In the genomic region with DNA sequence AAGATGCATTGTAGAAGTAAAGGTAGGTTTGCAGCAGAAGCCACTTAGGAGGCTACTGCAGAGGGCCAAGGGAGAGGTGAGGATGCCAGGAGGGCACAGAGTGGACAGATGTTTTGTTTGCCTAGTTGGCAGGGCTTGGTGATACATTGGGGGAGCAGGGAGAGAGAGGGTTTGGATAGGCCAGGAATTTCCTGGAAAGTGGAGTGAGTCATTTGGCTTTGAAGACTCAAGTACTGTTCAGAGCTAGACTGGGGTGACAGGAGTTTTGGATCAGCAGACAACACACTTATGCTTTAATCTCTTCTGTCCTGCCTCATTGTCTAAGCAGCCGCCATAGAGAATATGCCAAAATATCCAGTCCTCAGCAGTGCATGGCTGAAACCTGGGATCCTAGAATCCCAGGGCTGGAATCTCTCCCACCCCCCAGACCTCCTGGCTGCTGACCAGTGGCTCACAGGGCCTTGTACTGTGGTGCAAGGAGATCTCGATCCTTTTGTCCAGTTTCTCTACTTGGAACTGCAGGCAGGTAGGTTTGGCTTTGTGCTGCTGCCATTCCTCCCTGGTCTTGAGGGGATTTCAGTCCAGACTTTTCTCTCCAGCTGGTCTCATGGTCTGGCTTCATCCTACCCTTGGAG, we compare ENCODE assay signal across 9 cellular contexts. TPM values are rescaled to one million over a fixed set of nuclear protein-coding genes. Genes with fewer than 3 reads are reported as not detected.
DNase-seq lines count a peak whose midpoint lies in the region; ATAC-seq and TF ChIP-seq lines count a peak whose summit lies in the region.
"Had no signal": no experiment of that assay in that cellular context is flagged by ENCODE, and none has a peak within 500 bp of the region (broad histone marks: within the 10 kb centered on the region; RNA-seq: fewer than 3 reads in every experiment).

No MANE protein-coding gene starts in this region.

- TF ChIP-seq CTCF in IMR-90 (conservative IDR thresholded peaks at IDR 0.05; ENCODE audit: low read depth, low read length): no peak
- no peak for TF ChIP-seq CTCF in astrocyte of the spinal cord (IDR thresholded peaks at IDR 0.05; ENCODE audit: low read depth, low read length)
- no peak for TF ChIP-seq CTCF in upper lobe of right lung (IDR thresholded peaks at IDR 0.05)

- no peak overlapping the region for H4K8ac ChIP-seq in IMR-90 (ENCODE audit: low read depth in 2 of 2, low read length in 2 of 2)

- H3K14ac ChIP-seq in IMR-90 (replicated peaks; ENCODE audit: low read depth, low read length): peak overlapping the region; percentile 30; the same call in 1 of the 2 replicates

- no peak overlapping the region for H2BK20ac ChIP-seq in IMR-90 (ENCODE audit: low read depth, low read length)

- H3K79me1 ChIP-seq in IMR-90 (ENCODE audit: low read depth in 1 of 2, low read length in 2 of 2): peaks cover 0 to 6% of the 10 kb centered on the region in 2 experiments; a peak in 3 of 4 replicates

- H2AK9ac ChIP-seq in IMR-90 (replicated peaks; ENCODE audit: low read depth, low read length, poor library complexity): peak overlapping the region; percentile 51

- H3K4me3 Mint-ChIP-seq in T-cell: no peak overlapping the region
- H3K4me3 Mint-ChIP-seq in stimulated activated naive B cell treated with anti-CD40 and anti-IgM and Interleukin-4, amounts not matched to agents 10 μg/mL and 1 μg/mL and 100 μg/mL, for 72 hours: no peak overlapping the region

- no peak overlapping the region for H2BK5ac ChIP-seq in IMR-90 (ENCODE audit: low read depth, low read length, poor library complexity, severe bottlenecking)

- no peaks in the 10 kb centered on the region for H3K9me3 Mint-ChIP-seq in T-cell
- no peaks in the 10 kb centered on the region for H3K9me3 Mint-ChIP-seq in stimulated activated naive B cell treated with anti-CD40 and anti-IgM and Interleukin-4, amounts not matched to agents 10 μg/mL and 1 μg/mL and 100 μg/mL, for 72 hours
- H3K9me3 Mint-ChIP-seq: activated T-helper 2 cell treated with anti-CD3 and anti-CD28 coated beads, Interferon-gamma antibody, Interleukin-2, Interleukin-4, amounts not matched to agents 10 μg/mL and 5 μg/mL and 100 μg/mL, durations not matched to agents 14 hours and 24 hours and 36 hours had no signal

- no peaks in the 10 kb centered on the region for H3K27me3 ChIP-seq in IMR-90 (ENCODE audit: control insufficient read depth, insufficient read depth, low read length)
- H3K27me3 ChIP-seq in upper lobe of right lung: no peaks in the 10 kb centered on the region

- H3K4me2 ChIP-seq in IMR-90 (ENCODE audit: low read depth, low read length): no peak overlapping the region

- H3K9me1 ChIP-seq in IMR-90 (ENCODE audit: insufficient read depth, low read length): peaks cover 14% of the 10 kb centered on the region

- H3K56ac ChIP-seq in IMR-90 (ENCODE audit: extremely low read depth, insufficient read depth, low read length): no peak overlapping the region

- H3K36me3 ChIP-seq in IMR-90 (ENCODE audit: control insufficient read depth, insufficient read depth, low read length) (peaks cover 9% of the 10 kb centered on the region; the same call in 1 of the 2 replicates), upper lobe of right lung (peaks cover 13% of the 10 kb centered on the region)

- ATAC-seq in IMR-90 (ENCODE audit: low read depth) (peak; percentile 96), upper lobe of right lung (peak; percentile 48), T-cell (replicated peaks in 1 of 4) (no peak)
- no peak for ATAC-seq in stimulated activated naive B cell treated with anti-CD40 and anti-IgM and Interleukin-4, amounts not matched to agents 10 μg/mL and 1 μg/mL and 100 μg/mL, for 72 hours (replicated peaks)

- peaks cover 10 to 23% (median 15%) of the 10 kb centered on the region in 3 donors for H3K4me1 Mint-ChIP-seq in T-cell
- H3K4me1 Mint-ChIP-seq in stimulated activated naive B cell treated with anti-CD40 and anti-IgM and Interleukin-4, amounts not matched to agents 10 μg/mL and 1 μg/mL and 100 μg/mL, for 72 hours: peaks cover 23 to 43% of the 10 kb centered on the region in 2 donors

- H3K36me3 Mint-ChIP-seq in T-cell: peaks cover 53% of the 10 kb centered on the region
- peaks cover 41 to 58% of the 10 kb centered on the region in 2 donors for H3K36me3 Mint-ChIP-seq in stimulated activated naive B cell treated with anti-CD40 and anti-IgM and Interleukin-4, amounts not matched to agents 10 μg/mL and 1 μg/mL and 100 μg/mL, for 72 hours

- TF ChIP-seq POLR2A in IMR-90 (IDR thresholded peaks at IDR 0.05; ENCODE audit: low read depth, low read length): no peak

- H3K27ac ChIP-seq in IMR-90 (ENCODE audit: insufficient read depth, low read length) (no peak overlapping the region), upper lobe of right lung (peak overlapping the region; percentile 27)

- dilution Hi-C loops in IMR-90 (cut with HindIII; ENCODE audit: low sequenced_read_pairs, unreplicated experiment): no loop called here

- no peak overlapping the region for H3K23ac ChIP-seq in IMR-90 (ENCODE audit: low read depth, low read length)

- H2BK120ac ChIP-seq in IMR-90 (ENCODE audit: low read depth, low read length): no peak overlapping the region; the same call in 1 of the 2 replicates

- H3K9ac ChIP-seq in IMR-90 (ENCODE audit: low read depth, low read length): no peak overlapping the region

- in situ Hi-C loops in IMR-90 (cut with MboI; ENCODE audit: low sequenced_read_pairs) (no loop called here), astrocyte of the spinal cord (cut with HindIII; ENCODE audit: low sequenced_read_pairs) (no loop called here)

- 100% methylated on average over 1 of the region's 2 CpGs; no CpG with 5 or more reads in 1 of the 2 experiments for whole genome bisulfite sequencing in IMR-90 (ENCODE audit: extremely low coverage in 2 of 2, insufficient read length in 1 of 2), 2 experiments

- H2AK5ac ChIP-seq in IMR-90 (ENCODE audit: low read depth, low read length): no peak overlapping the region

- no peak overlapping the region for H4K5ac ChIP-seq in IMR-90 (ENCODE audit: low read depth, low read length)

- POLR2A ChIA-PET in IMR-90 (lab: Charles Lee; ENCODE audit: unreplicated experiment): no interaction called here
- POLR2A ChIA-PET in T-cell (lab: Charles Lee): interaction anchor here in 1 of 2 donors (0.6 kb wide), 1 partner anchor 51 kb away, joined by 5 read pairs; no protein-coding TSS in a partner anchor

- no peak overlapping the region for H3K18ac ChIP-seq in IMR-90 (ENCODE audit: low read depth, low read length)

- BruUV-seq in IMR-90 (replicated peaks; lab: Mats Ljungman, UMichigan): no TSS peak

- H3K27ac Mint-ChIP-seq in T-cell: no peak overlapping the region
- no peak overlapping the region for H3K27ac Mint-ChIP-seq in stimulated activated naive B cell treated with anti-CD40 and anti-IgM and Interleukin-4, amounts not matched to agents 10 μg/mL and 1 μg/mL and 100 μg/mL, for 72 hours
- H3K27ac Mint-ChIP-seq: activated T-helper 2 cell treated with anti-CD3 and anti-CD28 coated beads, Interferon-gamma antibody, Interleukin-2, Interleukin-4, amounts not matched to agents 10 μg/mL and 5 μg/mL and 100 μg/mL, durations not matched to agents 14 hours and 24 hours and 36 hours had no signal

- intact Hi-C loops in IMR-90 (cut with micrococcal nuclease) (no loop called here), upper lobe of right lung (cut with DNase I) (no loop called here)

- peak overlapping the region; percentile 11 for H2AFZ ChIP-seq in IMR-90 (replicated peaks; ENCODE audit: low read length, poor library complexity)

- H3K9me3 ChIP-seq in IMR-90 (ENCODE audit: control insufficient read depth, insufficient read depth, low read length): no peaks in the 10 kb centered on the region
- H3K9me3 ChIP-seq in upper lobe of right lung: no peaks in the 10 kb centered on the region

- CTCF ChIA-PET in IMR-90 (lab: Yijun Ruan, JAX): interaction anchor here (0.9 kb wide), 1 partner anchor 10 kb away, joined by 3 read pairs; no protein-coding TSS in a partner anchor
- CTCF ChIA-PET in T-cell (lab: Charles Lee): no interaction called here

- H3K4me1 ChIP-seq in IMR-90 (ENCODE audit: control insufficient read depth, insufficient read depth, low read length) (peaks cover 6% of the 10 kb centered on the region), upper lobe of right lung (peaks cover 25% of the 10 kb centered on the region)

- H2BK15ac ChIP-seq in IMR-90 (ENCODE audit: low read depth, low read length): no peak overlapping the region

- DNase-seq in IMR-90 (peak; percentile 84), astrocyte of the spinal cord (ENCODE audit: low read depth, low spot score) (peak; percentile 62), iris pigment epithelial cell (ENCODE audit: low read depth) (peak; percentile 51), upper lobe of right lung (no peak), T-cell (no peak), iPS-NIHi7 (ENCODE audit: extremely low spot score) (no peak)
- DNase-seq in stimulated activated naive B cell treated with anti-CD40 and anti-IgM and Interleukin-4, amounts not matched to agents 10 μg/mL and 1 μg/mL and 100 μg/mL, for 72 hours: no peak
- DNase-seq: NCI-H1930 had no signal

- no peak overlapping the region for H4K91ac ChIP-seq in IMR-90 (ENCODE audit: insufficient read depth, low read depth, low read length)

- H3K4ac ChIP-seq in IMR-90 (ENCODE audit: low read depth, low read length): no peak overlapping the region; the same call in 1 of the 2 replicates

- H3K4me3 ChIP-seq in IMR-90 (ENCODE audit: insufficient read depth, low read depth, low read length) (no peak overlapping the region), astrocyte of the spinal cord (ENCODE audit: low read depth, low read length) (no peak overlapping the region), upper lobe of right lung (no peak overlapping the region)

- peaks cover 10% of the 10 kb centered on the region; the same call in 1 of the 2 replicates for H4K20me1 ChIP-seq in IMR-90 (ENCODE audit: insufficient read depth, low read length)

- no peak for TF ChIP-seq RAD21 in IMR-90 (IDR thresholded peaks at IDR 0.05; ENCODE audit: low read length)

- H3K27me3 Mint-ChIP-seq in T-cell: no peaks in the 10 kb centered on the region
- no peaks in the 10 kb centered on the region for H3K27me3 Mint-ChIP-seq in stimulated activated naive B cell treated with anti-CD40 and anti-IgM and Interleukin-4, amounts not matched to agents 10 μg/mL and 1 μg/mL and 100 μg/mL, for 72 hours

RNA-seq across cellular contexts. Expression of a gene that starts 11.0 kb away (rescaled TPM):
- total RNA-seq in IMR-90 (2012; rRNA removed): 2.7 and 2.8 TPM in 2 replicates
- 3.7 and 4.9 TPM in 2 replicates for polyA plus RNA-seq in IMR-90 (2012; rRNA removed)
- polyA plus RNA-seq in IMR-90 (2012; cell fraction: cytosol; rRNA removed): 3.1 and 3.8 TPM in 2 replicates
- 3.9 and 7.1 TPM in 2 replicates for polyA plus RNA-seq in IMR-90 (2012; cell fraction: nucleus; rRNA removed; ENCODE audit: low replicate concordance)
- total RNA-seq in upper lobe of right lung: 18.4 TPM
- total RNA-seq in T-cell: 10 to 100 TPM; 12.2 to 20.0 (median 18.3) TPM

RNA-seq across cellular contexts. Expression of a gene that starts 34.5 kb away (rescaled TPM):
- total RNA-seq in IMR-90 (2012; rRNA removed): 52.0 and 80.3 TPM in 2 replicates
- polyA plus RNA-seq in IMR-90 (2012; rRNA removed): 64.2 and 70.9 TPM in 2 replicates
- 50.4 and 105 TPM in 2 replicates for polyA plus RNA-seq in IMR-90 (2012; cell fraction: cytosol; rRNA removed)
- polyA plus RNA-seq in IMR-90 (2012; cell fraction: nucleus; rRNA removed; ENCODE audit: low replicate concordance): 11.9 and 40.1 TPM in 2 replicates
- total RNA-seq in upper lobe of right lung: 112 TPM
- 100 to 1,000 TPM in 4 of 5 donors, 10 to 100 TPM in 1; 99.2 to 109 (median 103) TPM for total RNA-seq in T-cell

RNA-seq across cellular contexts. Expression of a gene that starts 35.5 kb away (rescaled TPM):
- total RNA-seq in IMR-90 (2012; rRNA removed): not detected in 2 replicates
- not detected in 2 replicates for polyA plus RNA-seq in IMR-90 (2012; rRNA removed)
- not detected in 2 replicates for polyA plus RNA-seq in IMR-90 (2012; cell fraction: cytosol; rRNA removed)
- not detected in 2 replicates for polyA plus RNA-seq in IMR-90 (2012; cell fraction: nucleus; rRNA removed; ENCODE audit: low replicate concordance)
- total RNA-seq in upper lobe of right lung: not detected
- total RNA-seq in T-cell: not detected
- total RNA-seq: activated T-helper 2 cell treated with anti-CD3 and anti-CD28 coated beads, Interferon-gamma antibody, Interleukin-2, Interleukin-4, amounts not matched to agents 10 μg/mL and 5 μg/mL and 100 μg/mL, durations not matched to agents 14 hours and 24 hours and 36 hours had no signal

RNA-seq across cellular contexts. Expression of a gene that starts 59.9 kb away (rescaled TPM):
- total RNA-seq in IMR-90 (2012; rRNA removed): not detected in 2 replicates
- not detected in 2 replicates for polyA plus RNA-seq in IMR-90 (2012; rRNA removed)
- polyA plus RNA-seq in IMR-90 (2012; cell fraction: cytosol; rRNA removed): not detected in 2 replicates
- not detected in 2 replicates for polyA plus RNA-seq in IMR-90 (2012; cell fraction: nucleus; rRNA removed; ENCODE audit: low replicate concordance)
- total RNA-seq in upper lobe of right lung: not detected
- under 1 TPM in 1 of 5 donors, not detected in 4; 0.51 TPM for total RNA-seq in T-cell

Comparison
In these comparisons a context has a peak if more than half of its experiments do, and no peak if none do; other contexts are left out.
1. ATAC-seq: peak in IMR-90 (single experiment) and upper lobe of right lung (single experiment); none in T-cell (0 of 4) and stimulated activated naive B cell treated with anti-CD40 and anti-IgM and Interleukin-4, amounts not matched to agents 10 μg/mL and 1 μg/mL and 100 μg/mL, for 72 hours (0 of 2).
2. DNase-seq: peak in IMR-90 (single experiment), astrocyte of the spinal cord (single experiment) and iris pigment epithelial cell (single experiment); none in upper lobe of right lung (single experiment), T-cell (0 of 34), iPS-NIHi7 (single experiment) and stimulated activated naive B cell treated with anti-CD40 and anti-IgM and Interleukin-4, amounts not matched to agents 10 μg/mL and 1 μg/mL and 100 μg/mL, for 72 hours (single experiment).